Comparison of ENCODE assay signal across 8 cellular contexts in genomic region chr2:218398437-218399390, GRCh38. TPM values are rescaled to one million over a fixed set of nuclear protein-coding genes. Genes with fewer than 3 reads are reported as not detected.
DNase-seq lines count a peak whose midpoint lies in the region; ATAC-seq and TF ChIP-seq lines count a peak whose summit lies in the region.

No MANE protein-coding gene starts in this region.

- H3K27me3 ChIP-seq in esophagus muscularis mucosa (no peaks in the 10 kb centered on the region), mucosa of stomach (ENCODE audit: control insufficient read depth, insufficient read depth, low read length) (no peaks in the 10 kb centered on the region)

- peaks cover 37 to 68% (median 63%) of the 10 kb centered on the region in 4 donors for H3K4me1 ChIP-seq in esophagus muscularis mucosa
- H3K4me1 ChIP-seq in mucosa of stomach (ENCODE audit: control insufficient read depth, insufficient read depth, low read length), result peaks cover 61% of the 10 kb centered on the region

- H3K36me3 ChIP-seq in esophagus muscularis mucosa (peaks cover 16 to 27% (median 24%) of the 10 kb centered on the region in 4 donors), mucosa of stomach (ENCODE audit: control insufficient read depth, insufficient read depth, low read length) (no peaks in the 10 kb centered on the region)

- peak; percentile 20 for ATAC-seq in HG02678 (IDR thresholded peaks at IDR 0.05; ENCODE audit: unreplicated experiment)

- peak overlapping the region; percentile 99 for H3K9ac ChIP-seq in mucosa of stomach (ENCODE audit: low read length)

- DNase-seq in NCI-H1092 treated with DMSO at 0.1 percent for 48 hours (lab: John Stamatoyannopoulos, UW) (peak; percentile 9), NCI-H1092 (lab: John Stamatoyannopoulos, UW) (no peak), NCI-H510A (lab: John Stamatoyannopoulos, UW) (peak; percentile 72), esophagus muscularis mucosa (ENCODE audit: extremely low spot score) (no peak), substantia nigra (lab: John Stamatoyannopoulos, UW) (peak in 44 of 49 donors; percentile 43 to 83 (median 60))
- DNase-seq in activated T-cell treated with anti-CD3 and anti-CD28 coated beads, Interleukin-2, amount 50 U/mL, for 24 hours, result peak; percentile 74

- TF ChIP-seq POLR2A in esophagus muscularis mucosa (IDR thresholded peaks at IDR 0.05; ENCODE audit: low read depth), result no peak

- intact Hi-C loops in esophagus muscularis mucosa (cut with DNase I), result loop anchor here (5.0 kb wide), 1 partner anchor 126 kb away; the partner anchor contains the start of genes AAMP and PNKD

- peaks cover 68% of the 10 kb centered on the region for H3K4me1 Mint-ChIP-seq in activated T-cell treated with anti-CD3 and anti-CD28 coated beads, Interleukin-2, amount 50 U/mL, for 24 hours (ENCODE audit: low read depth)

- H3K27ac Mint-ChIP-seq in activated T-cell treated with anti-CD3 and anti-CD28 coated beads, Interleukin-2, amount 50 U/mL, for 24 hours, result peak overlapping the region; percentile 75

- TF ChIP-seq CTCF in esophagus muscularis mucosa (IDR thresholded peaks at IDR 0.05), result peak in 1 of 3 experiments; percentile 26

- TF ChIP-seq EP300 in esophagus muscularis mucosa (IDR thresholded peaks at IDR 0.05), result no peak

- no peaks in the 10 kb centered on the region for H3K9me3 ChIP-seq in esophagus muscularis mucosa
- H3K9me3 ChIP-seq in mucosa of stomach (ENCODE audit: control insufficient read depth, low read length), result no peaks in the 10 kb centered on the region

- peak overlapping the region; percentile 98 to 100 (median 100) for H3K27ac ChIP-seq in esophagus muscularis mucosa (replicated peaks in 1 of 4)
- H3K27ac ChIP-seq in substantia nigra (ENCODE audit: low read depth, low read length, poor library complexity, severe bottlenecking), result peak overlapping the region; percentile 98

- H3K36me3 Mint-ChIP-seq in activated T-cell treated with anti-CD3 and anti-CD28 coated beads, Interleukin-2, amount 50 U/mL, for 24 hours (ENCODE audit: low read depth), result peaks cover 24% of the 10 kb centered on the region

- H3K4me3 ChIP-seq in esophagus muscularis mucosa (peak overlapping the region; percentile 88 to 96 (median 93)), mucosa of stomach (ENCODE audit: low read length) (peak overlapping the region; percentile 60)

- peaks cover 16% of the 10 kb centered on the region for H3K27me3 Mint-ChIP-seq in activated T-cell treated with anti-CD3 and anti-CD28 coated beads, Interleukin-2, amount 50 U/mL, for 24 hours

- H3K4me3 Mint-ChIP-seq in activated T-cell treated with anti-CD3 and anti-CD28 coated beads, Interleukin-2, amount 50 U/mL, for 24 hours, result peak overlapping the region; percentile 86

- 0% methylated on average over 7 of the region's 95 CpGs for WGBS in esophagus muscularis mucosa

- no peaks in the 10 kb centered on the region for H3K9me3 Mint-ChIP-seq in activated T-cell treated with anti-CD3 and anti-CD28 coated beads, Interleukin-2, amount 50 U/mL, for 24 hours

RNA-seq across cellular contexts. Expression of gene CTDSP1, which starts 1.0 kb away (rescaled TPM):
- 100 to 1,000 TPM; 121 to 176 (median 137) TPM for total RNA-seq in esophagus muscularis mucosa

RNA-seq across cellular contexts. Expression of gene SLC11A1, which starts 16.6 kb away (rescaled TPM):
- 10 to 100 TPM in 2 of 4 donors, 1 to 10 TPM in 2; 5.6 to 38.1 (median 20.7) TPM for total RNA-seq in esophagus muscularis mucosa

RNA-seq across cellular contexts. Expression of gene VIL1, which starts 20.2 kb away (rescaled TPM):
- under 1 TPM in 1 of 4 donors, not detected in 3; 0.86 TPM for total RNA-seq in esophagus muscularis mucosa

RNA-seq across cellular contexts. Expression of gene CATIP, which starts 42.1 kb away (rescaled TPM):
- not detected for total RNA-seq in esophagus muscularis mucosa

Comparison
In these comparisons a context has a peak if more than half of its experiments do, and no peak if none do; other contexts are left out.
1. DNase-seq: peak in NCI-H1092 treated with DMSO at 0.1 percent for 48 hours (single experiment), NCI-H510A (single experiment), activated T-cell treated with anti-CD3 and anti-CD28 coated beads, Interleukin-2, amount 50 U/mL, for 24 hours (single experiment) and substantia nigra (44 of 49); none in NCI-H1092 (single experiment) and esophagus muscularis mucosa (single experiment).